Comparison of ENCODE assay signal across 5 cellular contexts in the genomic region with DNA sequence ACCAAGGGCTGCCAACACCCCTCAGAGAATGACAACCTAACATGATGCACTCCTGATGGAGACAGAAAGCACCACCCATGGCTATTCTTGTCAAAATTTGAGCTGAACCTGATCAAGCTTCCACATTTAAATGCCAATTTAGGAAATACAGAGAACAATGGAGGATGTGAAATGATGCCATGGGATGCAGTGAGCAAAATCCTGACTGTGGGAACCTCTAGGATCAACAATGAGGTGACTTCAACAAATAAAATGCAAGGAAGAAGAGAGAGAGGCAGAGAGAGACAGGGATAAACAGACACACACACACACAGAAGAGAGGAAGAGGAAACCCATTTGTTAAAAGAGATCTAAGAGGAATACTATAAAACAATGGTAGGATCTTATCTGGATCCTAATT.
"Had no signal": no experiment of that assay in that cellular context is flagged by ENCODE, and none has a peak within 500 bp of the region (broad histone marks: within the 10 kb centered on the region; RNA-seq: fewer than 3 reads in every experiment).

No MANE protein-coding gene starts in this region.

- H3K27ac Mint-ChIP-seq: GM23338, H9, IgD-negative memory B cell had no signal

- H3K4me3 Mint-ChIP-seq: GM23338, H9, IgD-negative memory B cell had no signal

- ATAC-seq: GM23338, HepG2 had no signal

- H3K27me3 Mint-ChIP-seq: IgD-negative memory B cell had no signal

- H3K9me3 Mint-ChIP-seq: GM23338, H9, IgD-negative memory B cell had no signal

- DNase-seq: H9, HCEC 1CT had no signal

- H3K4me1 Mint-ChIP-seq: GM23338, H9 had no signal
